ENCODE assay signal across 1 cellular context in the genomic region with DNA sequence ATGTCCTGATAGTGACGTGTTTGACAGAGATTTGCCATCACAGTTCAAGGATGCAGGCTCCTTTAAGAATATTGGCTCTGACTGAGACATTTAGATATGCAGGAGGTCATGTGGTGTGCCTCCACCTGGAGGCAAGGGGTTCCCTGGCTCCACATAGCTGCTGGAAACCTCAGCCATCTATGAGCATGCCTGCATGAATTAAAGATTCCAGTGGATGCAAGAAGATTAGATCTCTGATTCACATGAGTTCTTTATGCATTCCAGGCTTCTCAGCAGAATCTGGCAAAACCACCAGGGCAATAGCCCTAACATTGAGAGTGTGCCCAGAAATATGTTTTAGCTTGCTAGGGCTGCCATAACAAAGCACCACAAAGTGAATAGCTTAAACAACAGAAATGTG.
TF ChIP-seq lines count a peak whose summit lies in the region.

No MANE protein-coding gene starts in this region.

TF ChIP-seq in SK-N-SH, 30 proteins besides CTCF, POLR2A, EP300 and RAD21 (continued from another document):
- TF ChIP-seq TAF1 (IDR thresholded peaks at IDR 0.05; ENCODE audit: borderline replicate concordance, low read depth, low read length) (no peak), SIN3A (IDR thresholded peaks at IDR 0.05; ENCODE audit: borderline replicate concordance, low read depth, low read length) (peak; percentile 31; the same call in 1 of the 2 replicates), NFIC (IDR thresholded peaks at IDR 0.05; ENCODE audit: borderline replicate concordance) (peak; percentile 84), FOSL2 (IDR thresholded peaks at IDR 0.05; ENCODE audit: borderline replicate concordance, low read depth) (peak; percentile 81), RFX5 (IDR thresholded peaks at IDR 0.05; ENCODE audit: low read length) (no peak), TCF12 (IDR thresholded peaks at IDR 0.05) (peak; percentile 96), GABPA (IDR thresholded peaks at IDR 0.05; ENCODE audit: low read depth) (no peak), NRF1 (IDR thresholded peaks at IDR 0.05; ENCODE audit: low read depth, low read length) (no peak), IRF3 (IDR thresholded peaks at IDR 0.05; ENCODE audit: low read depth, low read length) (no peak), SMC3 (IDR thresholded peaks at IDR 0.05; ENCODE audit: low read depth, low read length) (no peak), USF2 (IDR thresholded peaks at IDR 0.05; ENCODE audit: borderline replicate concordance, low read depth, low read length) (no peak)
- TF ChIP-seq, protein P1, sequence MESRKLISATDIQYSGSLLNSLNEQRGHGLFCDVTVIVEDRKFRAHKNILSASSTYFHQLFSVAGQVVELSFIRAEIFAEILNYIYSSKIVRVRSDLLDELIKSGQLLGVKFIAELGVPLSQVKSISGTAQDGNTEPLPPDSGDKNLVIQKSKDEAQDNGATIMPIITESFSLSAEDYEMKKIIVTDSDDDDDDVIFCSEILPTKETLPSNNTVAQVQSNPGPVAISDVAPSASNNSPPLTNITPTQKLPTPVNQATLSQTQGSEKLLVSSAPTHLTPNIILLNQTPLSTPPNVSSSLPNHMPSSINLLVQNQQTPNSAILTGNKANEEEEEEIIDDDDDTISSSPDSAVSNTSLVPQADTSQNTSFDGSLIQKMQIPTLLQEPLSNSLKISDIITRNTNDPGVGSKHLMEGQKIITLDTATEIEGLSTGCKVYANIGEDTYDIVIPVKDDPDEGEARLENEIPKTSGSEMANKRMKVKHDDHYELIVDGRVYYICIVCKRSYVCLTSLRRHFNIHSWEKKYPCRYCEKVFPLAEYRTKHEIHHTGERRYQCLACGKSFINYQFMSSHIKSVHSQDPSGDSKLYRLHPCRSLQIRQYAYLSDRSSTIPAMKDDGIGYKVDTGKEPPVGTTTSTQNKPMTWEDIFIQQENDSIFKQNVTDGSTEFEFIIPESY (IDR thresholded peaks at IDR 0.05; ENCODE audit: borderline replicate concordance, low read depth) = 0 out of 2 replicates have a peak, but pooled peaks have one; percentile 49
TF ChIP-seq in SK-N-SH: peak in this region for 16.
